In genomic region chr2:223420048-223420447, GRCh38 we compare ENCODE assay signal across 1 cellular context.
TF ChIP-seq lines count a peak whose summit lies in the region.

No MANE protein-coding gene starts in this region.

TF ChIP-seq in HepG2, 621 proteins besides CTCF, POLR2A, EP300 and RAD21:
- TF ChIP-seq MAFF (IDR thresholded peaks at IDR 0.05; ENCODE audit: low read depth, low read length) (peak; percentile 67), MAFK (conservative IDR thresholded peaks at IDR 0.05 in 1 of 2, IDR thresholded peaks at IDR 0.05 in 1 of 2; ENCODE audit: low read length in 2 of 2) (peak; percentile 34 to 69; a peak in 3 of 4 replicates), GTF2F1 (IDR thresholded peaks at IDR 0.05; ENCODE audit: low read length) (no peak), PCBP1 (IDR thresholded peaks at IDR 0.05; ENCODE audit: borderline replicate concordance, low read depth, low read length) (no peak), ZNF547 (CRISPR knock-in tag; IDR thresholded peaks at IDR 0.05) (no peak)
